In genomic region chr5:151740958-151741373, GRCh38 we compare ENCODE assay signal across 9 cellular contexts.
DNase-seq lines count a peak whose midpoint lies in the region; ATAC-seq and TF ChIP-seq lines count a peak whose summit lies in the region.
"Had no signal": no experiment of that assay in that cellular context is flagged by ENCODE, and none has a peak within 500 bp of the region (broad histone marks: within the 10 kb centered on the region; RNA-seq: fewer than 3 reads in every experiment).

No MANE protein-coding gene starts in this region.

- no peak for TF ChIP-seq CTCF in retinal pigment epithelial cell (conservative IDR thresholded peaks at IDR 0.05; ENCODE audit: low read depth, low read length)

- ATAC-seq in GM18909 (IDR thresholded peaks at IDR 0.05; ENCODE audit: poor library complexity, unreplicated experiment): peak; percentile 21
- ATAC-seq in HG03196 (IDR thresholded peaks at IDR 0.05; ENCODE audit: unreplicated experiment): peak; percentile 10
- no peak for ATAC-seq in activated naive CD8-positive, alpha-beta T cell treated with anti-CD3 and anti-CD28 coated beads, Interleukin-2, amount 50 U/mL, for 24 hours

- intact Hi-C loops in head of caudate nucleus (cut with DNase I): loop anchor here (10.0 kb wide), 1 partner anchor 296 kb away; the partner anchor contains the start of gene SLC36A1

- H3K36me3 Mint-ChIP-seq in activated naive CD8-positive, alpha-beta T cell treated with anti-CD3 and anti-CD28 coated beads, Interleukin-2, amount 50 U/mL, for 24 hours (ENCODE audit: low read depth): peaks cover 23% of the 10 kb centered on the region

- no peak overlapping the region for H3K4me3 Mint-ChIP-seq in activated naive CD8-positive, alpha-beta T cell treated with anti-CD3 and anti-CD28 coated beads, Interleukin-2, amount 50 U/mL, for 24 hours
- H3K4me3 Mint-ChIP-seq: central memory CD8-positive, alpha-beta T cell had no signal

- H3K27ac Mint-ChIP-seq in activated naive CD8-positive, alpha-beta T cell treated with anti-CD3 and anti-CD28 coated beads, Interleukin-2, amount 50 U/mL, for 24 hours: no peak overlapping the region

- H3K4me1 Mint-ChIP-seq in activated naive CD8-positive, alpha-beta T cell treated with anti-CD3 and anti-CD28 coated beads, Interleukin-2, amount 50 U/mL, for 24 hours: peaks cover 26% of the 10 kb centered on the region

- peak; percentile 37 for DNase-seq in retinal pigment epithelial cell (ENCODE audit: low read depth)
- no peak for DNase-seq in NCI-H2227 treated with DMSO at 0.1 percent for 48 hours (lab: John Stamatoyannopoulos, UW)
- no peak for DNase-seq in activated naive CD8-positive, alpha-beta T cell treated with anti-CD3 and anti-CD28 coated beads, Interleukin-2, amount 50 U/mL, for 24 hours
- DNase-seq in head of caudate nucleus: no peak
- DNase-seq in NCI-H446 treated with DMSO at 0.1 percent for 48 hours (lab: John Stamatoyannopoulos, UW): no peak

- no peaks in the 10 kb centered on the region for H3K9me3 Mint-ChIP-seq in activated naive CD8-positive, alpha-beta T cell treated with anti-CD3 and anti-CD28 coated beads, Interleukin-2, amount 50 U/mL, for 24 hours
- H3K9me3 Mint-ChIP-seq: central memory CD8-positive, alpha-beta T cell had no signal

- no peaks in the 10 kb centered on the region for H3K27me3 Mint-ChIP-seq in activated naive CD8-positive, alpha-beta T cell treated with anti-CD3 and anti-CD28 coated beads, Interleukin-2, amount 50 U/mL, for 24 hours
- H3K27me3 Mint-ChIP-seq: central memory CD8-positive, alpha-beta T cell had no signal

- H3K27ac ChIP-seq in cingulate gyrus (ENCODE audit: low read depth, low read length): peak overlapping the region; percentile 11

- H3K4me3 ChIP-seq in retinal pigment epithelial cell (ENCODE audit: low read length): no peak overlapping the region
